Comparison of ENCODE assay signal across 8 cellular contexts in the genomic region with DNA sequence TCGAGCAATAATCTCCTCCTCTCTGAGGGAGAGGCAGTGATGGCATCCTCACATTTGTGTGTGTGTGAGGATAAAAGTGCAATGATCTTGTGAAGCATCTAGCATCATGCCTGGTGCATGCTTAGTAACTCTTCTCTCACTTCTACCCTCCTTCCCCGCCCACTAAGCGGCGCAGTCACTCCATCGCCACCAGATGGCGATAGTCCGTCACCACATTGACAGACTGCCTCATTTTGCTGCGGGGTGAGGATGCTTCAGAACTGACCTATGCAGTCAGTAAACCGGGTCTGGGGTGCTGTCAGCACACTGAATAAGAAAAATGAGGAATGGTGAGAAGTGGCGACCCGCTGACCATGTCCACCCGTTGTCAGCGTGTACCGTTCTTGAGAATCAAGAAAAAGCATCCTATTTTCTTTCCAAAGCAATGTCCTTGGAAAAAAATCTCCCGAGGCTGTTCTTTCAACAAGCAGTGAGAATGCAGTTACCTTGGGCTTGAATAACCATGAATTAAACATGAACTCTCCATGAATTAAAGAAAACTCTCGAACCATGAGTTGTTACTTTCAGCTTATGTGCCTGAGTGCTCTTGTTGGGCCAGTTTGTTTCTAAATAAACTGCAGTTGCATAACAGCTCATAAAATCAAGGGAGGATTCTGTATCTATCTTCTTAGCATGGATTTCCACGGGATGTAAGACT. TPM values are rescaled to one million over a fixed set of nuclear protein-coding genes. Genes with fewer than 3 reads are reported as not detected.
A peak's percentile ranks its signal among the peaks of the same experiment; 100 is the strongest.
DNase-seq lines count a peak whose midpoint lies in the region; ATAC-seq lines count a peak whose summit lies in the region.

No MANE protein-coding gene starts in this region.

- DNase-seq in AML-193 (lab: John Stamatoyannopoulos, UW) (peak; percentile 72 to 74), NCI-H446 treated with DMSO at 0.1 percent for 48 hours (lab: John Stamatoyannopoulos, UW) (peak; percentile 18), cerebellum (ENCODE audit: low spot score) (peak; percentile 81), left kidney (ENCODE audit: low read depth, low spot score) (peak; percentile 93)
- peak; percentile 61 to 73 for DNase-seq in activated CD4-positive, alpha-beta T cell treated with anti-CD3 and anti-CD28 coated beads for 4 hours
- DNase-seq in stimulated activated CD4-positive, alpha-beta T cell treated with anti-CD3 and anti-CD28 coated beads, Interleukin-4, amount 100 ng/mL, for 24 hours = peak; percentile 79

- peak; percentile 96 for ATAC-seq in GM19023 (IDR thresholded peaks at IDR 0.05; ENCODE audit: unreplicated experiment)
- peak; percentile 99 for ATAC-seq in HG03159 (IDR thresholded peaks at IDR 0.05; ENCODE audit: unreplicated experiment)

RNA-seq across cellular contexts. Expression of a gene that starts 37.3 kb away (rescaled TPM):
- 8.6 TPM for total RNA-seq in cerebellum

Comparison
In these comparisons a context has a peak if more than half of its experiments do, and no peak if none do; other contexts are left out.
1. Peak in every context shown above with its lines: DNase-seq and ATAC-seq.
2. DNase-seq: peak in every context shown above with its lines; median percentile 93 in left kidney; 81 in cerebellum; 79 in stimulated activated CD4-positive, alpha-beta T cell treated with anti-CD3 and anti-CD28 coated beads, Interleukin-4, amount 100 ng/mL, for 24 hours; 73 in AML-193; 67 in activated CD4-positive, alpha-beta T cell treated with anti-CD3 and anti-CD28 coated beads for 4 hours; 18 in NCI-H446 treated with DMSO at 0.1 percent for 48 hours.